Comparison of ENCODE assay signal across 3 cellular contexts in the genomic region with DNA sequence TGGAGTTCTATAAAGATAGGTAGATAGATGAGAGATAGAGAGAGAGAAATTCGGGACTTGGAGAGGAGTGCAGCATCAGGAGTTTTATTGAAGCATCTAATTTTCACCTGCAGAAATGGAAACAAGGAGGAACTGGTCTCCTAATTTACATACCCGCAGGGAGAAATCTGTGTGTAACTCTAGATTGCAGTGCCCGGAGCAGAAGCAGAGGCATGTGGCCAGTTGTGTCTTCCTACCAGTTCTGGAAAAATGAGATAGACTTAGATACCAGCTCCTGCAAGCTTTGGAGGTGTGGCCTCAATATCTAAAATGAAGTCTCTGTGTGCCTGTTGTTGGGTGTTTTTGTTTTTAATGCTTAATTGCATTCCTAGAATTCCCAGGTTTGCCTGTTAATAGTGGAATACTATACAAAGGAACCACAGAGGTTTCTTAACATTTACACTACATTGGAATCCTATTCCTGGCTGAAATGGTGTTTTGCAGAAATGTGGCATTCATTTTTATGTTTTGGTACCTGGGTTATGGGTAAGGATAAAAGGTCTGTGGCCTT.
TF ChIP-seq lines count a peak whose summit lies in the region.

No MANE protein-coding gene starts in this region.

TF ChIP-seq in A549, 52 proteins besides CTCF, POLR2A, EP300 and RAD21:
- TF ChIP-seq, protein P1, sequence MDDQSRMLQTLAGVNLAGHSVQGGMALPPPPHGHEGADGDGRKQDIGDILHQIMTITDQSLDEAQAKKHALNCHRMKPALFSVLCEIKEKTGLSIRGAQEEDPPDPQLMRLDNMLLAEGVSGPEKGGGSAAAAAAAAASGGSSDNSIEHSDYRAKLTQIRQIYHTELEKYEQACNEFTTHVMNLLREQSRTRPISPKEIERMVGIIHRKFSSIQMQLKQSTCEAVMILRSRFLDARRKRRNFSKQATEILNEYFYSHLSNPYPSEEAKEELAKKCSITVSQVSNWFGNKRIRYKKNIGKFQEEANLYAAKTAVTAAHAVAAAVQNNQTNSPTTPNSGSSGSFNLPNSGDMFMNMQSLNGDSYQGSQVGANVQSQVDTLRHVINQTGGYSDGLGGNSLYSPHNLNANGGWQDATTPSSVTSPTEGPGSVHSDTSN (IDR thresholded peaks at IDR 0.05): no peak
- TF ChIP-seq TP53 (CRISPR knock-in tag; IDR thresholded peaks at IDR 0.05) (no peak), ESRRA (IDR thresholded peaks at IDR 0.05; ENCODE audit: borderline replicate concordance, low read length) (no peak), MYC (IDR thresholded peaks at IDR 0.05; ENCODE audit: borderline replicate concordance, low read length) (no peak), EHF (CRISPR knock-in tag; IDR thresholded peaks at IDR 0.05) (no peak), CHD2 (IDR thresholded peaks at IDR 0.05; ENCODE audit: low read length, partially characterized antibody) (no peak), GATA3 (IDR thresholded peaks at IDR 0.05; ENCODE audit: borderline replicate concordance) (no peak), HEYL (CRISPR knock-in tag; IDR thresholded peaks at IDR 0.05) (no peak)
- TF ChIP-seq, protein P2, sequence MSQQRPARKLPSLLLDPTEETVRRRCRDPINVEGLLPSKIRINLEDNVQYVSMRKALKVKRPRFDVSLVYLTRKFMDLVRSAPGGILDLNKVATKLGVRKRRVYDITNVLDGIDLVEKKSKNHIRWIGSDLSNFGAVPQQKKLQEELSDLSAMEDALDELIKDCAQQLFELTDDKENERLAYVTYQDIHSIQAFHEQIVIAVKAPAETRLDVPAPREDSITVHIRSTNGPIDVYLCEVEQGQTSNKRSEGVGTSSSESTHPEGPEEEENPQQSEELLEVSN (IDR thresholded peaks at IDR 0.05; ENCODE audit: borderline replicate concordance, low read depth): no peak

TF ChIP-seq in IMR-90, 13 proteins besides CTCF, POLR2A, EP300 and RAD21:
- TF ChIP-seq, protein P3, sequence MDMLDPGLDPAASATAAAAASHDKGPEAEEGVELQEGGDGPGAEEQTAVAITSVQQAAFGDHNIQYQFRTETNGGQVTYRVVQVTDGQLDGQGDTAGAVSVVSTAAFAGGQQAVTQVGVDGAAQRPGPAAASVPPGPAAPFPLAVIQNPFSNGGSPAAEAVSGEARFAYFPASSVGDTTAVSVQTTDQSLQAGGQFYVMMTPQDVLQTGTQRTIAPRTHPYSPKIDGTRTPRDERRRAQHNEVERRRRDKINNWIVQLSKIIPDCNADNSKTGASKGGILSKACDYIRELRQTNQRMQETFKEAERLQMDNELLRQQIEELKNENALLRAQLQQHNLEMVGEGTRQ (IDR thresholded peaks at IDR 0.05; ENCODE audit: low read depth, low read length): no peak
- TF ChIP-seq MAZ (IDR thresholded peaks at IDR 0.05; ENCODE audit: borderline replicate concordance, low read depth, low read length): no peak
- no peak for TF ChIP-seq CHD1 (IDR thresholded peaks at IDR 0.05; ENCODE audit: low read depth, low read length)
- no peak for TF ChIP-seq RFX5 (IDR thresholded peaks at IDR 0.05; ENCODE audit: low read depth, low read length)
- no peak for TF ChIP-seq BHLHE40 (IDR thresholded peaks at IDR 0.05; ENCODE audit: low read depth, low read length)
- no peak for TF ChIP-seq MAFK (IDR thresholded peaks at IDR 0.05; ENCODE audit: low read depth, low read length)
- no peak for TF ChIP-seq CEBPB (IDR thresholded peaks at IDR 0.05; ENCODE audit: low read depth, low read length)
- TF ChIP-seq MXI1 (IDR thresholded peaks at IDR 0.05; ENCODE audit: borderline replicate concordance, low read depth, low read length): no peak
- TF ChIP-seq SMC3 (IDR thresholded peaks at IDR 0.05; ENCODE audit: low read depth, low read length): no peak
- no peak for TF ChIP-seq FOS (IDR thresholded peaks at IDR 0.05; ENCODE audit: low read depth, low read length)
- TF ChIP-seq RCOR1 (IDR thresholded peaks at IDR 0.05; ENCODE audit: insufficient replicate concordance, low read length): no peak

TF ChIP-seq in H1, 55 proteins besides CTCF, POLR2A, EP300 and RAD21:
- TF ChIP-seq CHD2 (IDR thresholded peaks at IDR 0.05; ENCODE audit: low read length) (no peak), SP4 (IDR thresholded peaks at IDR 0.05; ENCODE audit: low read length) (no peak), TEAD4 (IDR thresholded peaks at IDR 0.05; ENCODE audit: low read depth, low read length) (peak; percentile 66)
TF ChIP-seq in H1: peak in this region for 1.
